Comparison of ENCODE assay signal across 12 cellular contexts in the genomic region with DNA sequence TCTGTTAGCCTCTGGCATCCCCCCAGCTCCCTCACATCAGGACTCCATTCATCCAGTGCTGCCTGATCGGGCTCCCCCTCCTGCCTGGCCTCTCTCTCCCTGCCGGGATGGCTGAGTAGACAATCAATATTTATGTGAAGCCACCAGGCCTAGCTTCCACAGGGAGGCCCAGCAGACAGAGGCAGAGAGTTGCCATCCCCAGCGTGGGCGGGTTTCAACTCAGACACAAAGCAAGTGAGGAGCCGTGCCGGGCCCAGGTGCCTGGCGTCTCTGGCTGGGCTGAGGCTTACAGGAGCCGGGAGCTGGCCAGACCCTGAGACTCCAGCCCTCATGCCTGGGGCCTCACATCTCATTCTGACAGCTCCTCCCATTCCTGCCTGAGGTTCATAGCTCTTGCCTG. TPM values are rescaled to one million over a fixed set of nuclear protein-coding genes. Genes with fewer than 3 reads are reported as not detected.
A peak's percentile ranks its signal among the peaks of the same experiment; 100 is the strongest.
DNase-seq lines count a peak whose midpoint lies in the region; ATAC-seq and TF ChIP-seq lines count a peak whose summit lies in the region.
"Had no signal": no experiment of that assay in that cellular context is flagged by ENCODE, and none has a peak within 500 bp of the region (broad histone marks: within the 10 kb centered on the region; RNA-seq: fewer than 3 reads in every experiment).

No MANE protein-coding gene starts in this region.

- peak overlapping the region; percentile 44 for H3K4me3 Mint-ChIP-seq in type B pancreatic cell
- no peak overlapping the region for H3K4me3 Mint-ChIP-seq in effector memory CD8-positive, alpha-beta T cell

- H3K27ac Mint-ChIP-seq in type B pancreatic cell, result peak overlapping the region; percentile 48
- peak overlapping the region in 1 of 2 donors; percentile 16 for H3K27ac Mint-ChIP-seq in effector memory CD8-positive, alpha-beta T cell

- H3K27ac ChIP-seq in right atrium auricular region, result no peak overlapping the region
- H3K27ac ChIP-seq: thoracic aorta had no signal

- ATAC-seq in Right ventricle myocardium superior (ENCODE audit: poor library complexity) (peak; percentile 33), HG02678 (IDR thresholded peaks at IDR 0.05; ENCODE audit: unreplicated experiment) (no peak)
- no peak for ATAC-seq in effector memory CD8-positive, alpha-beta T cell (replicated peaks)

- intact Hi-C loops in Right ventricle myocardium superior (cut with DNase I), result no loop called here

- no peaks in the 10 kb centered on the region for H3K27me3 ChIP-seq in right atrium auricular region
- H3K27me3 ChIP-seq: heart left ventricle had no signal

- H3K9me3 ChIP-seq in right atrium auricular region, result no peaks in the 10 kb centered on the region
- H3K9me3 ChIP-seq: heart left ventricle, thoracic aorta had no signal

- no peaks in the 10 kb centered on the region for H3K27me3 Mint-ChIP-seq in type B pancreatic cell
- peaks cover 0 to 9% of the 10 kb centered on the region in 2 donors for H3K27me3 Mint-ChIP-seq in effector memory CD8-positive, alpha-beta T cell

- peaks cover 0 to 17% of the 10 kb centered on the region in 2 donors for H3K4me1 ChIP-seq in right atrium auricular region

- H3K36me3 Mint-ChIP-seq in type B pancreatic cell, result no peaks in the 10 kb centered on the region
- H3K36me3 Mint-ChIP-seq in effector memory CD8-positive, alpha-beta T cell (ENCODE audit: insufficient read depth), result peaks cover 6% of the 10 kb centered on the region

- DNase-seq in Right ventricle myocardium superior, result no peak
- DNase-seq in right atrium auricular region (ENCODE audit: low spot score), result no peak
- peak; percentile 34 for DNase-seq in choroid plexus epithelial cell (ENCODE audit: low read depth)
- DNase-seq in midbrain (lab: John Stamatoyannopoulos, UW), result peak; percentile 36
- DNase-seq in type B pancreatic cell (ENCODE audit: extremely low spot score, unreplicated experiment), result peak; percentile 74
- DNase-seq in effector memory CD8-positive, alpha-beta T cell, result no peak
- DNase-seq in UCSD-AML1 (lab: John Stamatoyannopoulos, UW; ENCODE audit: unreplicated experiment), result no peak
- DNase-seq: activated gamma-delta T cell, heart left ventricle, NCI-H1417 treated with DMSO at 0.1 percent for 48 hours had no signal

- H3K36me3 ChIP-seq in right atrium auricular region, result no peaks in the 10 kb centered on the region
- H3K36me3 ChIP-seq: heart left ventricle, thoracic aorta had no signal

- H3K9me3 Mint-ChIP-seq in type B pancreatic cell, result no peaks in the 10 kb centered on the region
- H3K9me3 Mint-ChIP-seq in effector memory CD8-positive, alpha-beta T cell, result no peaks in the 10 kb centered on the region

- H3K4me3 ChIP-seq in right atrium auricular region, result no peak overlapping the region
- no peak overlapping the region for H3K4me3 ChIP-seq in choroid plexus epithelial cell (ENCODE audit: low read depth, low read length)
- H3K4me3 ChIP-seq: heart left ventricle, thoracic aorta had no signal

- H3K4me1 Mint-ChIP-seq in type B pancreatic cell (ENCODE audit: unreplicated experiment), result peaks cover 56% of the 10 kb centered on the region
- peaks cover 5 to 6% of the 10 kb centered on the region in 2 donors for H3K4me1 Mint-ChIP-seq in effector memory CD8-positive, alpha-beta T cell (ENCODE audit: low read depth in 2 of 2)

- TF ChIP-seq CTCF in right atrium auricular region (IDR thresholded peaks at IDR 0.05), result no peak
- TF ChIP-seq CTCF in choroid plexus epithelial cell (conservative IDR thresholded peaks at IDR 0.05; ENCODE audit: low read depth, low read length), result peak; percentile 1
- TF ChIP-seq CTCF in type B pancreatic cell (conservative IDR thresholded peaks at IDR 0.05), result peak; percentile 13

RNA-seq across cellular contexts. Expression of a gene that starts 34.5 kb away (rescaled TPM):
- total RNA-seq in Right ventricle myocardium superior, result 62.9 TPM
- total RNA-seq in right atrium auricular region, result 100 to 1,000 TPM in 1 of 2 donors, 10 to 100 TPM in 1; 86.1 to 171 TPM
- 89.6 and 91.6 TPM in 2 replicates for total RNA-seq in type B pancreatic cell (ENCODE audit: low replicate concordance)

Comparison
In these comparisons a context has a peak if more than half of its experiments do, and no peak if none do; other contexts are left out.
1. DNase-seq: peak in choroid plexus epithelial cell (single experiment), midbrain (single experiment) and type B pancreatic cell (single experiment); none in Right ventricle myocardium superior (single experiment), right atrium auricular region (single experiment), effector memory CD8-positive, alpha-beta T cell (0 of 3) and UCSD-AML1 (single experiment).
2. CTCF ChIP-seq: peak in choroid plexus epithelial cell (single experiment) and type B pancreatic cell (single experiment); none in right atrium auricular region (0 of 2).